ENCODE assay signal across 1 cellular context in the genomic region with DNA sequence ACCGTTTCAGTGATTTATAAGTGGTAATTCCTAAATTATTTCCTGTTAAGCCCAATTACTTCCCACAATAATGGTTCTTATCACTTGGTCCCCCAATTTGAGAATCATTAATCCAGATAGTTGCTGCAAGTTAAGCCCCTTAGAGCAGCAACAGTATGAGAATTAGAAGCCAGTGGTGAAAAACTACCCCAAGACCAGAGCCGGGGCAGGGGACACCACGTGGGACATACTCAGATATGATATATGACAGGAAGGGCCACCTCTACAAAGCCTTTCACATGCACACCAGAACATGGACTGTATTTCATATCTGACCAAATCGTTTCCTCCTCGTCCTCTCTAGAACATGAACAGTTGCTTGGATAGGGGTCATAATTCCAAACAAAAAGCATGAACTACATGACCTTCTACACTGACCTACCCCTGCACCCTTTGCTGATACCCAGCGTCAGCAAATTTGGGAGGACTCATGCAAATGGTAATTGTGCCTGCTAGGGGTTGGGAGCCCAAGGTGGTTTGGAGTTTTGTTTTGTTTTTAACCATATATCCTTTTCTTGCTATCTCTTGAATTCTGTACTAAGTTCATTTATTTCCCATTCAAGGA.
TF ChIP-seq lines count a peak whose summit lies in the region.

No MANE protein-coding gene starts in this region.

TF ChIP-seq in HEK293, 187 proteins besides CTCF, POLR2A, EP300 and RAD21:
- TF ChIP-seq PRDM10 (tag by site-specific recombination; IDR thresholded peaks at IDR 0.05) = peak; percentile 74
- TF ChIP-seq TCF7L2 (IDR thresholded peaks at IDR 0.05; ENCODE audit: borderline replicate concordance, low read depth, low read length) = no peak
